ENCODE assay signal across 8 cellular contexts in the genomic region with DNA sequence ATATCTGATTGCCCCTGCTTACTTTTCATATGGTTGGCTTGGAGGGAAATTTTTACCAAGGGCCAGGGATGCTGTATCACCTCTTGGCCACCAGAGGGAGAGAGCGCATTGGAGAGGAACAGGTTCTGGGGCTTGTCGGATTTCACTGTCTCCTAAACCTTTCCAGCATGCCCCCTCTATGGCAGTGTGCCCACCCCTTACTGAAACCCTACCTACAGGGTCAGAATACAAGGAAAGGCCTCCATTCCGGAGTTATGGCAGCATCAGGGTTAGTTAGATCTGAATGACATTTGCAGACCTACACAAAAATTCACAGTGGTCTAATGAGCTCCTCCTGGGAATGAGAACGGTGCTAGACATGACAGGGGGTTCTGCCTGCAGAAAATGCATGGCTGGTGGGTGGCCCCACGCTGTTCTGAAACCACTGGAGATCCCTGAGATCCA. TPM values are rescaled to one million over a fixed set of nuclear protein-coding genes. Genes with fewer than 3 reads are reported as not detected.
DNase-seq lines count a peak whose midpoint lies in the region; ATAC-seq, FAIRE-seq and TF ChIP-seq lines count a peak whose summit lies in the region.

No MANE protein-coding gene starts in this region.

- H3K9ac ChIP-seq in OCI-LY3 (ENCODE audit: low read length), result no peak overlapping the region

- H3K79me2 ChIP-seq in OCI-LY3 (ENCODE audit: low read length), result no peaks in the 10 kb centered on the region

- peak; percentile 96 for TF ChIP-seq CTCF in AG09309 (IDR thresholded peaks at IDR 0.05; ENCODE audit: control insufficient read depth, insufficient read depth, low read depth, low read length, missing control alignments)
- peak; percentile 99 for TF ChIP-seq CTCF in OCI-LY3 (IDR thresholded peaks at IDR 0.05; ENCODE audit: low read depth, low read length)
- TF ChIP-seq CTCF in gastrocnemius medialis (IDR thresholded peaks at IDR 0.05 in 4 of 5, conservative IDR thresholded peaks at IDR 0.05 in 1 of 5), result peak; percentile 52 to 84 (median 64)

- H3K4me2 ChIP-seq in OCI-LY3 (ENCODE audit: low read length), result peak overlapping the region; percentile 38

- peaks cover 29% of the 10 kb centered on the region for H3K27me3 ChIP-seq in OCI-LY3 (ENCODE audit: low read depth, low read length)
- no peaks in the 10 kb centered on the region for H3K27me3 ChIP-seq in gastrocnemius medialis

- ATAC-seq in gastrocnemius medialis (peak in 1 of 2 donors; percentile 37), GM21447 (IDR thresholded peaks at IDR 0.05; ENCODE audit: unreplicated experiment) (no peak)

- no peaks in the 10 kb centered on the region for H3K36me3 ChIP-seq in OCI-LY3 (replicated peaks; ENCODE audit: low read depth, low read length)
- no peaks in the 10 kb centered on the region for H3K36me3 ChIP-seq in gastrocnemius medialis

- TF ChIP-seq POLR2A in gastrocnemius medialis (IDR thresholded peaks at IDR 0.05), result no peak

- in situ Hi-C loops in gastrocnemius medialis (cut with MboI; ENCODE audit: low sequenced_read_pairs in 4 of 4), result no loop called here

- H3K4me3 ChIP-seq in AG09309 (ENCODE audit: control insufficient read depth, low read depth, low read length) (no peak overlapping the region), OCI-LY3 (ENCODE audit: low read length) (no peak overlapping the region), gastrocnemius medialis (no peak overlapping the region)

- H4K20me1 ChIP-seq in OCI-LY3 (ENCODE audit: insufficient read depth, low read length), result no peaks in the 10 kb centered on the region

- H3K27ac ChIP-seq in OCI-LY3 (ENCODE audit: low read length), result no peak overlapping the region
- H3K27ac ChIP-seq in gastrocnemius medialis, result no peak overlapping the region

- intact Hi-C loops in head of caudate nucleus (cut with DNase I), result no loop called here
- intact Hi-C loops in gastrocnemius medialis (cut with DNase I; ENCODE audit: low total_unique reads), result no loop called here

- H2AFZ ChIP-seq in OCI-LY3 (ENCODE audit: low read depth, low read length), result peak overlapping the region; percentile 67

- H3K9me3 ChIP-seq in OCI-LY3 (ENCODE audit: insufficient read depth, low read length) (no peaks in the 10 kb centered on the region), gastrocnemius medialis (no peaks in the 10 kb centered on the region)

- FAIRE-seq in GM18507 (lab: Jason Lieb, UNC), result peak; percentile 81

- peaks cover 4% of the 10 kb centered on the region for H3K4me1 ChIP-seq in OCI-LY3 (ENCODE audit: low read length)
- peaks cover 0 to 9% of the 10 kb centered on the region in 2 donors for H3K4me1 ChIP-seq in gastrocnemius medialis

- DNase-seq in AG09309 (ENCODE audit: low read depth), result no peak
- peak; percentile 40 for DNase-seq in GM18507 (ENCODE audit: extremely low spot score, insufficient read length, low read depth)
- DNase-seq in HK-2 (ENCODE audit: unreplicated experiment), result peak; percentile 12
- DNase-seq in activated T-helper 1 cell treated with anti-CD3 and anti-CD28 coated beads, Interleukin-2, amount 50 U/mL, for 16 hours (ENCODE audit: low read depth in 1 of 2, low spot score in 1 of 2), result peak; percentile 1 to 8
- peak in 40 of 42 donors; percentile 25 to 79 (median 50) for DNase-seq in head of caudate nucleus
- DNase-seq in gastrocnemius medialis, result peak in 1 of 2 donors; percentile 23

RNA-seq across cellular contexts. Expression of a gene that starts 5.8 kb away (rescaled TPM):
- total RNA-seq in gastrocnemius medialis, result under 1 TPM in 1 of 4 donors, not detected in 3; 0.36 TPM
